In genomic region chr20:3710703-3711417, GRCh38 we compare ENCODE assay signal across 9 cellular contexts. TPM values are rescaled to one million over a fixed set of nuclear protein-coding genes. Genes with fewer than 3 reads are reported as not detected.
DNase-seq lines count a peak whose midpoint lies in the region; ATAC-seq and TF ChIP-seq lines count a peak whose summit lies in the region.
"Had no signal": no experiment of that assay in that cellular context is flagged by ENCODE, and none has a peak within 500 bp of the region (broad histone marks: within the 10 kb centered on the region; RNA-seq: fewer than 3 reads in every experiment).

No MANE protein-coding gene starts in this region.

- ATAC-seq in sciatic nerve (peak; percentile 75), HG02885 (IDR thresholded peaks at IDR 0.05; ENCODE audit: poor library complexity, unreplicated experiment) (no peak), HG02798 (IDR thresholded peaks at IDR 0.05; ENCODE audit: poor library complexity, unreplicated experiment) (no peak)

- no peak overlapping the region for H3K27ac Mint-ChIP-seq in CD8-positive, alpha-beta memory T cell

- no peaks in the 10 kb centered on the region for H3K36me3 ChIP-seq in CD8-positive, alpha-beta memory T cell (ENCODE audit: insufficient read depth, low read length)
- H3K36me3 ChIP-seq in left ventricle myocardium inferior, result no peaks in the 10 kb centered on the region

- H3K27me3 ChIP-seq in CD8-positive, alpha-beta memory T cell (ENCODE audit: insufficient read depth, low read length, poor library complexity, severe bottlenecking), result no peaks in the 10 kb centered on the region
- no peaks in the 10 kb centered on the region for H3K27me3 ChIP-seq in left ventricle myocardium inferior (ENCODE audit: low read depth)

- no peaks in the 10 kb centered on the region for H3K9me3 Mint-ChIP-seq in CD8-positive, alpha-beta memory T cell

- no peaks in the 10 kb centered on the region for H3K9me3 ChIP-seq in CD8-positive, alpha-beta memory T cell (ENCODE audit: low read length)
- no peaks in the 10 kb centered on the region for H3K9me3 ChIP-seq in left ventricle myocardium inferior (replicated peaks)

- DNase-seq in CD8-positive, alpha-beta memory T cell, result peak; percentile 62 to 77 (median 70)
- no peak for DNase-seq in HFF-Myc (ENCODE audit: extremely low read depth, low read depth)
- DNase-seq in SW480 (ENCODE audit: low spot score), result peak; percentile 33
- DNase-seq in activated naive CD8-positive, alpha-beta T cell treated with anti-CD3 and anti-CD28 coated beads, Interleukin-2, amount 50 U/mL, for 16 hours (ENCODE audit: low read depth, low spot score), result peak; percentile 56
- DNase-seq in left ventricle myocardium inferior, result peak; percentile 83
- DNase-seq in sciatic nerve (ENCODE audit: low spot score), result peak; percentile 89

- TF ChIP-seq CTCF in HFF-Myc (IDR thresholded peaks at IDR 0.05; ENCODE audit: low read depth, low read length, missing control alignments) (peak; percentile 96), left ventricle myocardium inferior (IDR thresholded peaks at IDR 0.05; ENCODE audit: borderline replicate concordance) (peak; percentile 97)

- H3K4me1 ChIP-seq in CD8-positive, alpha-beta memory T cell (ENCODE audit: insufficient read depth, low read length), result no peaks in the 10 kb centered on the region
- H3K4me1 ChIP-seq in left ventricle myocardium inferior, result peaks cover 24% of the 10 kb centered on the region

- H3K4me1 Mint-ChIP-seq in CD8-positive, alpha-beta memory T cell, result peaks cover 3 to 9% (median 8%) of the 10 kb centered on the region in 3 donors

- H3K36me3 Mint-ChIP-seq in CD8-positive, alpha-beta memory T cell, result no peaks in the 10 kb centered on the region

- H3K27me3 Mint-ChIP-seq in CD8-positive, alpha-beta memory T cell, result peaks cover 0 to 11% of the 10 kb centered on the region in 2 donors

- H3K4me3 Mint-ChIP-seq in CD8-positive, alpha-beta memory T cell, result no peak overlapping the region

- POLR2A ChIA-PET in CD8-positive, alpha-beta memory T cell (lab: Charles Lee), result no interaction called here

- no peak overlapping the region for H3K4me3 ChIP-seq in CD8-positive, alpha-beta memory T cell (ENCODE audit: low read length)
- H3K4me3 ChIP-seq in HFF-Myc (replicated peaks; ENCODE audit: low read depth, low read length), result no peak overlapping the region
- peak overlapping the region; percentile 37 for H3K4me3 ChIP-seq in left ventricle myocardium inferior

- H3K27ac ChIP-seq in CD8-positive, alpha-beta memory T cell (ENCODE audit: low read depth, low read length), result no peak overlapping the region
- H3K27ac ChIP-seq in left ventricle myocardium inferior (replicated peaks), result peak overlapping the region; percentile 65

- intact Hi-C loops in left ventricle myocardium inferior (cut with micrococcal nuclease), result loop anchor here (2.0 kb wide), 1 partner anchor 34 kb away; no protein-coding TSS in a partner anchor
- intact Hi-C loops in sciatic nerve (cut with DNase I), result loop anchor here (2.0 kb wide), 1 partner anchor 34 kb away; no protein-coding TSS in a partner anchor

- CTCF ChIA-PET in CD8-positive, alpha-beta memory T cell (lab: Charles Lee), result interaction anchor here (0.6 to 2.3 kb wide), 14 partner anchors 8 to 169 kb away, joined by 3 to 13 read pairs (median 5); partner anchors contain the start of gene ADISSP

RNA-seq across cellular contexts. Expression of gene SIGLEC1, which starts 1.5 kb away (rescaled TPM):
- total RNA-seq in CD8-positive, alpha-beta memory T cell, result under 1 TPM; 0.18 to 0.24 TPM
- polyA plus RNA-seq in CD8-positive, alpha-beta memory T cell, result not detected
- total RNA-seq in left ventricle myocardium inferior (6.4 TPM), sciatic nerve (19.2 TPM)
- total RNA-seq: T-helper 1 cell treated with Interleukin-12 subunit alpha and Interleukin-12 subunit beta and Interleukin-4 antibody, amounts not matched to agents 30 ng/mL and 1 ng/mL, for 36 hours had no signal

RNA-seq across cellular contexts. Expression of gene HSPA12B, which starts 21.6 kb away (rescaled TPM):
- not detected for total RNA-seq in CD8-positive, alpha-beta memory T cell
- polyA plus RNA-seq in CD8-positive, alpha-beta memory T cell, result not detected
- 12.5 TPM for total RNA-seq in left ventricle myocardium inferior
- total RNA-seq in sciatic nerve, result 20.4 TPM
- total RNA-seq: T-helper 1 cell treated with Interleukin-12 subunit alpha and Interleukin-12 subunit beta and Interleukin-4 antibody, amounts not matched to agents 30 ng/mL and 1 ng/mL, for 36 hours had no signal

RNA-seq across cellular contexts. Expression of gene ADAM33, which starts 29.1 kb away (rescaled TPM):
- total RNA-seq in CD8-positive, alpha-beta memory T cell, result not detected
- polyA plus RNA-seq in CD8-positive, alpha-beta memory T cell, result not detected
- total RNA-seq in left ventricle myocardium inferior, result 10.8 TPM
- 117 TPM for total RNA-seq in sciatic nerve
- total RNA-seq: T-helper 1 cell treated with Interleukin-12 subunit alpha and Interleukin-12 subunit beta and Interleukin-4 antibody, amounts not matched to agents 30 ng/mL and 1 ng/mL, for 36 hours had no signal

RNA-seq across cellular contexts. Expression of gene GFRA4, which starts 47.7 kb away (rescaled TPM):
- total RNA-seq in CD8-positive, alpha-beta memory T cell, result not detected
- polyA plus RNA-seq in CD8-positive, alpha-beta memory T cell, result not detected
- not detected for total RNA-seq in left ventricle myocardium inferior
- not detected for total RNA-seq in sciatic nerve
- total RNA-seq: T-helper 1 cell treated with Interleukin-12 subunit alpha and Interleukin-12 subunit beta and Interleukin-4 antibody, amounts not matched to agents 30 ng/mL and 1 ng/mL, for 36 hours had no signal

RNA-seq across cellular contexts. Expression of gene ADISSP, which starts 56.7 kb away (rescaled TPM):
- total RNA-seq in CD8-positive, alpha-beta memory T cell, result 10 to 100 TPM; 72.7 to 74.9 TPM
- polyA plus RNA-seq in CD8-positive, alpha-beta memory T cell, result 27.0 TPM
- total RNA-seq in left ventricle myocardium inferior, result 10.2 TPM
- 25.7 TPM for total RNA-seq in sciatic nerve

Comparison
In these comparisons a context has a peak if more than half of its experiments do, and no peak if none do; other contexts are left out.
1. RNA of gene HSPA12B, which starts 21.6 kb away (total RNA-seq): 20.4 TPM in sciatic nerve (single experiment) and 12.5 TPM in left ventricle myocardium inferior (single experiment); not detected in CD8-positive, alpha-beta memory T cell; every median in the first group is over 10 times any median in the second.
2. RNA of gene ADAM33, which starts 29.1 kb away (total RNA-seq): 117 TPM in sciatic nerve (single experiment) and 10.8 TPM in left ventricle myocardium inferior (single experiment); not detected in CD8-positive, alpha-beta memory T cell; every median in the first group is over 10 times any median in the second.